Comparison of ENCODE assay signal across 14 cellular contexts in genomic region chr12:88633312-88633711, GRCh38. TPM values are rescaled to one million over a fixed set of nuclear protein-coding genes. Genes with fewer than 3 reads are reported as not detected.
A peak's percentile ranks its signal among the peaks of the same experiment; 100 is the strongest.
DNase-seq lines count a peak whose midpoint lies in the region; ATAC-seq and TF ChIP-seq lines count a peak whose summit lies in the region.
"Had no signal": no experiment of that assay in that cellular context is flagged by ENCODE, and none has a peak within 500 bp of the region (broad histone marks: within the 10 kb centered on the region; RNA-seq: fewer than 3 reads in every experiment).

No MANE protein-coding gene starts in this region.

- no peak overlapping the region for H3K9ac ChIP-seq in neural cell (ENCODE audit: low read length)

- H3K4me2 ChIP-seq in neural cell (ENCODE audit: low read length): no peak overlapping the region

- no peak for TF ChIP-seq RAD21 in neural cell (conservative IDR thresholded peaks at IDR 0.05)

- H3K9me2 ChIP-seq in neural cell (ENCODE audit: insufficient read depth, low read length): no peaks in the 10 kb centered on the region

- ATAC-seq in GM19395 (IDR thresholded peaks at IDR 0.05; ENCODE audit: unreplicated experiment) (no peak), HG03025 (IDR thresholded peaks at IDR 0.05; ENCODE audit: low FRiP score, unreplicated experiment) (no peak), HG03457 (IDR thresholded peaks at IDR 0.05; ENCODE audit: unreplicated experiment) (no peak)
- ATAC-seq: WTC11 had no signal

- H3K9me3 ChIP-seq in neural cell (ENCODE audit: low read length): no peaks in the 10 kb centered on the region
- H3K9me3 ChIP-seq: mucosa of descending colon had no signal

- H3F3A ChIP-seq in neural cell (ENCODE audit: insufficient read depth, low read length, poor library complexity, severe bottlenecking): no peaks in the 10 kb centered on the region

- TF ChIP-seq CTCF in brain microvascular endothelial cell (IDR thresholded peaks at IDR 0.05; ENCODE audit: low read depth, low read length, missing control alignments) (peak; percentile 20), neural cell (IDR thresholded peaks at IDR 0.05; ENCODE audit: poor library complexity, severe bottlenecking) (peak; percentile 17)

- no peak overlapping the region for H2AFZ ChIP-seq in neural cell (ENCODE audit: low read depth, low read length)

- no peak for TF ChIP-seq EP300 in neural cell (conservative IDR thresholded peaks at IDR 0.05; ENCODE audit: poor library complexity, severe bottlenecking)

- no peak overlapping the region for H3K27ac ChIP-seq in brain microvascular endothelial cell
- H3K27ac ChIP-seq in neural cell (ENCODE audit: low read length): no peak overlapping the region
- H3K27ac ChIP-seq: skin epidermis had no signal

- H3K4me3 ChIP-seq in brain microvascular endothelial cell (ENCODE audit: low read depth, low read length): no peak overlapping the region
- no peak overlapping the region for H3K4me3 ChIP-seq in neural cell (ENCODE audit: low read length)
- H3K4me3 ChIP-seq: mucosa of descending colon, skin epidermis had no signal

- DNase-seq in COLO829 (ENCODE audit: low spot score) (peak; percentile 19), LHCN-M2 (ENCODE audit: low read depth) (peak; percentile 14), brain microvascular endothelial cell (no peak), midbrain (lab: John Stamatoyannopoulos, UW) (no peak)
- DNase-seq: H7, mucosa of descending colon, NCI-H1105 treated with DMSO at 0.1 percent for 48 hours had no signal

- H3K36me3 ChIP-seq in brain microvascular endothelial cell (replicated peaks) (no peaks in the 10 kb centered on the region), neural cell (ENCODE audit: insufficient read depth, low read length) (no peaks in the 10 kb centered on the region)

- no peaks in the 10 kb centered on the region for H3K27me3 ChIP-seq in brain microvascular endothelial cell (replicated peaks)
- H3K27me3 ChIP-seq in neural cell (ENCODE audit: insufficient read depth, low read depth, low read length): no peaks in the 10 kb centered on the region

- H3K79me2 ChIP-seq in neural cell (replicated peaks; ENCODE audit: insufficient read depth, low read length): no peaks in the 10 kb centered on the region

- H4K20me1 ChIP-seq in neural cell (ENCODE audit: insufficient read depth): no peaks in the 10 kb centered on the region

- in situ Hi-C loops in brain microvascular endothelial cell (cut with HindIII; ENCODE audit: low pct_ligation_motif_present, low sequenced_read_pairs): no loop called here

TF ChIP-seq in neural cell, 6 proteins besides CTCF, POLR2A, EP300 and RAD21:
- TF ChIP-seq EZH2 (IDR thresholded peaks at IDR 0.05; ENCODE audit: borderline replicate concordance, insufficient read depth, low read length, poor library complexity, severe bottlenecking): no peak
- TF ChIP-seq REST (IDR thresholded peaks at IDR 0.05; ENCODE audit: borderline replicate concordance): no peak
- TF ChIP-seq TAF1 (IDR thresholded peaks at IDR 0.05; ENCODE audit: low read depth): no peak
- TF ChIP-seq SMC3 (conservative IDR thresholded peaks at IDR 0.05; ENCODE audit: poor library complexity): no peak
- TF ChIP-seq POLR2AphosphoS5 (IDR thresholded peaks at IDR 0.05): no peak
- TF ChIP-seq MXI1 (conservative IDR thresholded peaks at IDR 0.05; ENCODE audit: poor library complexity, severe bottlenecking): no peak

RNA-seq across cellular contexts. Expression of gene KITLG, which starts 53.0 kb away (rescaled TPM):
- total RNA-seq in LHCN-M2 (2014; rRNA removed): 6.2 and 10.4 TPM in 2 replicates
- polyA plus RNA-seq in LHCN-M2 (2012): 0.70 TPM
- 5.2 and 6.2 TPM in 2 replicates for polyA plus RNA-seq in neural cell
- 10.7 and 11.6 TPM in 2 replicates for polyA minus RNA-seq in neural cell
- total RNA-seq: activated T-helper 1 cell treated with anti-CD3 and anti-CD28 coated beads, Interleukin-12 subunit alpha, Interleukin-12 subunit beta, Interleukin-2, Interleukin-4 antibody, amounts not matched to agents 30 ng/mL and 10 ng/mL and 1 ng/mL, durations not matched to agents 14 hours and 24 hours and 36 hours had no signal

Comparison
In these comparisons a context has a peak if more than half of its experiments do, and no peak if none do; other contexts are left out.
1. DNase-seq: peak in COLO829 (single experiment) and LHCN-M2 (single experiment); none in brain microvascular endothelial cell (single experiment) and midbrain (single experiment).